ENCODE assay signal across 23 cellular contexts in the genomic region with DNA sequence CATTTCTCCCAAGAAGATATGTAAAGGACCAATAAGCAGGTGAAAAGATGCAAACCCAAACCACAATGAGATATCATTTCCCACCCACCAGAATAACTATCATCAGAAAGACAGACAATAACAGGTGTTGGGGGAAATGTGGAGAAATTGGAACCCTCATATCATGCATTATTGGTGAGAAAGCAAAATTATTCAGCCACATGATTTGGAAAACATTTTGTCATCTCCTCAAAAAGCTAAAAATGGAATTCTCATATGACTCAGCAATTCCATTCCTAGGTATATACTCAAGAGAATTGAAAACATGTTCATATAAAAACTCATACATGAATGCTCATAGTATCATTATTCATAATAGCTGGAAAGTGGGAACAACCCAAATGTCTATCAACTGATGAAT.
"Had no signal": no experiment of that assay in that cellular context is flagged by ENCODE, and none has a peak within 500 bp of the region (broad histone marks: within the 10 kb centered on the region; RNA-seq: fewer than 3 reads in every experiment).

No MANE protein-coding gene starts in this region.

- H3K4me1 Mint-ChIP-seq: activated B cell treated with CpG ODN at 0.5 μM for 24 hours; activated CD4-positive, alpha-beta memory T cell treated with anti-CD3 and anti-CD28 coated beads, Interleukin-2, amount 10 ng/mL, durations not matched to agents 7 days and 5 days; immature natural killer cell; naive thymus-derived CD8-positive, alpha-beta T cell; T-helper 17 cell had no signal

- H3K4me3 Mint-ChIP-seq: activated B cell treated with CpG ODN at 0.5 μM for 24 hours; activated CD4-positive, alpha-beta memory T cell treated with anti-CD3 and anti-CD28 coated beads, Interleukin-2, amount 10 ng/mL, durations not matched to agents 7 days and 5 days; activated naive CD4-positive, alpha-beta T cell treated with anti-CD3 and anti-CD28 coated beads for 36 hours; brain; immature natural killer cell; naive thymus-derived CD8-positive, alpha-beta T cell; stimulated activated naive B cell treated with anti-CD40 and anti-IgM and Interleukin-4, amounts not matched to agents 10 μg/mL and 1 μg/mL and 100 μg/mL, for 72 hours; T-helper 17 cell had no signal

- ATAC-seq: left lung; naive thymus-derived CD8-positive, alpha-beta T cell; stimulated activated naive B cell treated with anti-CD40 and anti-IgM and Interleukin-4, amounts not matched to agents 10 μg/mL and 1 μg/mL and 100 μg/mL, for 72 hours; T-helper 17 cell had no signal

- H3K4me1 ChIP-seq: left lung, sigmoid colon, upper lobe of left lung had no signal

- H3K36me3 Mint-ChIP-seq: brain; immature natural killer cell; naive thymus-derived CD8-positive, alpha-beta T cell; stimulated activated naive B cell treated with anti-CD40 and anti-IgM and Interleukin-4, amounts not matched to agents 10 μg/mL and 1 μg/mL and 100 μg/mL, for 72 hours had no signal

- H3K27ac Mint-ChIP-seq: activated B cell treated with CpG ODN at 0.5 μM for 24 hours; activated CD4-positive, alpha-beta memory T cell treated with anti-CD3 and anti-CD28 coated beads, Interleukin-2, amount 10 ng/mL, durations not matched to agents 7 days and 5 days; activated naive CD4-positive, alpha-beta T cell treated with anti-CD3 and anti-CD28 coated beads for 36 hours; brain; immature natural killer cell; naive thymus-derived CD8-positive, alpha-beta T cell; stimulated activated naive B cell treated with anti-CD40 and anti-IgM and Interleukin-4, amounts not matched to agents 10 μg/mL and 1 μg/mL and 100 μg/mL, for 72 hours; T-helper 17 cell had no signal

- H3K27me3 ChIP-seq: hepatocyte, sigmoid colon, upper lobe of left lung had no signal

- H3K4me3 ChIP-seq: hepatocyte, left lung, lung, sigmoid colon, upper lobe of left lung had no signal

- H3K36me3 ChIP-seq: left lung, sigmoid colon, upper lobe of left lung had no signal

- H3K9me3 ChIP-seq: left lung, sigmoid colon, upper lobe of left lung had no signal

- H3K9me3 Mint-ChIP-seq: activated B cell treated with CpG ODN at 0.5 μM for 24 hours; activated CD4-positive, alpha-beta memory T cell treated with anti-CD3 and anti-CD28 coated beads, Interleukin-2, amount 10 ng/mL, durations not matched to agents 7 days and 5 days; activated naive CD4-positive, alpha-beta T cell treated with anti-CD3 and anti-CD28 coated beads for 36 hours; immature natural killer cell; naive thymus-derived CD8-positive, alpha-beta T cell had no signal

- DNase-seq: activated B cell treated with CpG ODN at 0.5 μM for 24 hours; activated CD4-positive, alpha-beta memory T cell treated with anti-CD3 and anti-CD28 coated beads, Interleukin-2, amount 10 ng/mL, durations not matched to agents 7 days and 5 days; activated CD4-positive, alpha-beta T cell treated with anti-CD3 and anti-CD28 coated beads for 4 hours; activated naive CD4-positive, alpha-beta T cell treated with anti-CD3 and anti-CD28 coated beads for 36 hours; anterior cingulate cortex; caudate nucleus; dermis blood vessel endothelial cell; effector memory CD4-positive, alpha-beta T cell; glutamatergic neuron; immature natural killer cell; kidney glomerular epithelial cell; left lung; naive thymus-derived CD8-positive, alpha-beta T cell; sigmoid colon; stimulated activated CD4-positive, alpha-beta T cell treated with anti-CD3 and anti-CD28 coated beads, Interleukin-2, amount 100 ng/mL, for 48 hours; stimulated activated CD8-positive, alpha-beta memory T cell treated with anti-CD3 and anti-CD28 coated beads, Interleukin-4, amount 100 ng/mL, for 48 hours; stimulated activated naive B cell treated with anti-CD40 and anti-IgM and Interleukin-4, amounts not matched to agents 10 μg/mL and 1 μg/mL and 100 μg/mL, for 72 hours; SW 1271; T-helper 17 cell; upper lobe of left lung had no signal
